19 cellular contexts compared by ENCODE assay signal in genomic region chr10:91105269-91105668, GRCh38.
"Had no signal": no experiment of that assay in that cellular context is flagged by ENCODE, and none has a peak within 500 bp of the region (broad histone marks: within the 10 kb centered on the region; RNA-seq: fewer than 3 reads in every experiment).

No MANE protein-coding gene starts in this region.

- H3K27me3 Mint-ChIP-seq: naive thymus-derived CD8-positive, alpha-beta T cell had no signal

- H3K79me2 ChIP-seq: hepatocyte had no signal

- H3K27ac Mint-ChIP-seq: dendritic cell treated with granulocyte-macrophage colony-stimulating factor and Interleukin-4, amounts not matched to agents 40 ng/mL and 50 ng/mL, for 4 days; type B pancreatic cell had no signal

- H3K4me3 Mint-ChIP-seq: dendritic cell treated with granulocyte-macrophage colony-stimulating factor and Interleukin-4, amounts not matched to agents 40 ng/mL and 50 ng/mL, for 4 days; naive thymus-derived CD8-positive, alpha-beta T cell; neural crest cell; type B pancreatic cell had no signal

- H3K4me1 ChIP-seq: foreskin keratinocyte, suprapubic skin, thyroid gland, uterus had no signal

- H3K36me3 Mint-ChIP-seq: type B pancreatic cell had no signal

- H3K27me3 ChIP-seq: hepatocyte, spleen, suprapubic skin, thyroid gland, uterus had no signal

- DNase-seq: foreskin keratinocyte; left colon; mesendoderm; naive thymus-derived CD8-positive, alpha-beta T cell; posterior cingulate gyrus; spleen; stimulated activated CD4-positive, alpha-beta T cell treated with anti-CD3 and anti-CD28 coated beads, Interleukin-15, amount 100 ng/mL, for 24 hours; stimulated activated CD4-positive, alpha-beta T cell treated with anti-CD3 and anti-CD28 coated beads, Interleukin-1b, Interleukin-23, amount 100 ng/mL, for 48 hours; stimulated activated CD4-positive, alpha-beta T cell treated with anti-CD3 and anti-CD28 coated beads, Interleukin-4, amount 100 ng/mL, for 24 hours; stimulated activated naive CD4-positive, alpha-beta T cell; thyroid gland; uterus had no signal

- FAIRE-seq: colon had no signal

- H2AFZ ChIP-seq: hepatocyte had no signal

- H3K36me3 ChIP-seq: spleen, suprapubic skin, thyroid gland, uterus had no signal

- H3K4me3 ChIP-seq: hepatocyte, spleen, suprapubic skin, thyroid gland, uterus had no signal

- ATAC-seq: foreskin keratinocyte; left colon; naive thymus-derived CD8-positive, alpha-beta T cell; sciatic nerve had no signal

- H3K9me3 Mint-ChIP-seq: type B pancreatic cell had no signal

- H3K27ac ChIP-seq: foreskin keratinocyte, hepatocyte, spleen, suprapubic skin, thyroid gland, uterus had no signal

- H3K4me2 ChIP-seq: hepatocyte had no signal

- H3K9me3 ChIP-seq: suprapubic skin, thyroid gland had no signal
